1 cellular context compared by ENCODE assay signal in the genomic region with DNA sequence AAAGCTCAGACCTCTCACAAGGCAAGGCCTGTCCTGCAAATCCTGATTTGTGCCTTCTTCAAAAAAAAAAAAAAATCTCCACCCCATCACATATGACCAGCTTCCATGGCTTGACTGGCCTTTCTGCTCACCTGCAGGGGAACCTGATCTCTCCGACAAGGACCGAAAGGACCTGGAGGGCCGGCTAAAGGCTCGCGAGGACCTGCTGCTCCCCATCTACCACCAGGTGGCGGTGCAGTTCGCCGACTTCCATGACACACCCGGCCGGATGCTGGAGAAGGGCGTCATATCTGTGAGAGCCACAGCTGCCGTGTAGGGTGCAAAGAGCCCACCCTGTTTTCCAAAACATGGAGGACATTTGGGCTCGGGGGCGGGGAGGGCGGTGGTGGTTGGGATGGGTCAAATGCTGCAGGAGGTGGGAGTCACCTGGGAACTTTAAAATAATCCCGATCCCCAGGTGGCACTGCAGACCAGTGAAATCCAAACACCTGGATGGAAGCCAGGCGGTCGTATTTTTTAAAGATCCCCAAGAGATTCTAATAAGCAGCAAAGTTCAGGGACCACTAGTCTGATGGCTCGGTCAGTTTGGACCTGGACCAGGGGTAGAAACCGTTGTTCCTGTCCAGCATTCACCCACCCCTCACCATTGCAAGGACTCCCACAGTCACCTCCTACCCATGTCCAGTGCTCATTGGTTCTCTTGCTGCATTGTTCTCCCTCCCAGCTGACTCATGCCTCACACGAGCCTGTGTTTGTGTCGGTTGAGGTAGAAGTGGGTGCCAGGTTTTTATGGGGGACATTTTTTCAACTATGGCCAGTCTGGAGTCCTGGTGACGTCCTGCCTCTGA.
A peak's percentile ranks its signal among the peaks of the same experiment; 100 is the strongest.
TF ChIP-seq lines count a peak whose summit lies in the region.

No MANE protein-coding gene starts in this region.

TF ChIP-seq in K562, 482 proteins besides CTCF, POLR2A, EP300 and RAD21 (continued from another document):
- TF ChIP-seq, protein P1, sequence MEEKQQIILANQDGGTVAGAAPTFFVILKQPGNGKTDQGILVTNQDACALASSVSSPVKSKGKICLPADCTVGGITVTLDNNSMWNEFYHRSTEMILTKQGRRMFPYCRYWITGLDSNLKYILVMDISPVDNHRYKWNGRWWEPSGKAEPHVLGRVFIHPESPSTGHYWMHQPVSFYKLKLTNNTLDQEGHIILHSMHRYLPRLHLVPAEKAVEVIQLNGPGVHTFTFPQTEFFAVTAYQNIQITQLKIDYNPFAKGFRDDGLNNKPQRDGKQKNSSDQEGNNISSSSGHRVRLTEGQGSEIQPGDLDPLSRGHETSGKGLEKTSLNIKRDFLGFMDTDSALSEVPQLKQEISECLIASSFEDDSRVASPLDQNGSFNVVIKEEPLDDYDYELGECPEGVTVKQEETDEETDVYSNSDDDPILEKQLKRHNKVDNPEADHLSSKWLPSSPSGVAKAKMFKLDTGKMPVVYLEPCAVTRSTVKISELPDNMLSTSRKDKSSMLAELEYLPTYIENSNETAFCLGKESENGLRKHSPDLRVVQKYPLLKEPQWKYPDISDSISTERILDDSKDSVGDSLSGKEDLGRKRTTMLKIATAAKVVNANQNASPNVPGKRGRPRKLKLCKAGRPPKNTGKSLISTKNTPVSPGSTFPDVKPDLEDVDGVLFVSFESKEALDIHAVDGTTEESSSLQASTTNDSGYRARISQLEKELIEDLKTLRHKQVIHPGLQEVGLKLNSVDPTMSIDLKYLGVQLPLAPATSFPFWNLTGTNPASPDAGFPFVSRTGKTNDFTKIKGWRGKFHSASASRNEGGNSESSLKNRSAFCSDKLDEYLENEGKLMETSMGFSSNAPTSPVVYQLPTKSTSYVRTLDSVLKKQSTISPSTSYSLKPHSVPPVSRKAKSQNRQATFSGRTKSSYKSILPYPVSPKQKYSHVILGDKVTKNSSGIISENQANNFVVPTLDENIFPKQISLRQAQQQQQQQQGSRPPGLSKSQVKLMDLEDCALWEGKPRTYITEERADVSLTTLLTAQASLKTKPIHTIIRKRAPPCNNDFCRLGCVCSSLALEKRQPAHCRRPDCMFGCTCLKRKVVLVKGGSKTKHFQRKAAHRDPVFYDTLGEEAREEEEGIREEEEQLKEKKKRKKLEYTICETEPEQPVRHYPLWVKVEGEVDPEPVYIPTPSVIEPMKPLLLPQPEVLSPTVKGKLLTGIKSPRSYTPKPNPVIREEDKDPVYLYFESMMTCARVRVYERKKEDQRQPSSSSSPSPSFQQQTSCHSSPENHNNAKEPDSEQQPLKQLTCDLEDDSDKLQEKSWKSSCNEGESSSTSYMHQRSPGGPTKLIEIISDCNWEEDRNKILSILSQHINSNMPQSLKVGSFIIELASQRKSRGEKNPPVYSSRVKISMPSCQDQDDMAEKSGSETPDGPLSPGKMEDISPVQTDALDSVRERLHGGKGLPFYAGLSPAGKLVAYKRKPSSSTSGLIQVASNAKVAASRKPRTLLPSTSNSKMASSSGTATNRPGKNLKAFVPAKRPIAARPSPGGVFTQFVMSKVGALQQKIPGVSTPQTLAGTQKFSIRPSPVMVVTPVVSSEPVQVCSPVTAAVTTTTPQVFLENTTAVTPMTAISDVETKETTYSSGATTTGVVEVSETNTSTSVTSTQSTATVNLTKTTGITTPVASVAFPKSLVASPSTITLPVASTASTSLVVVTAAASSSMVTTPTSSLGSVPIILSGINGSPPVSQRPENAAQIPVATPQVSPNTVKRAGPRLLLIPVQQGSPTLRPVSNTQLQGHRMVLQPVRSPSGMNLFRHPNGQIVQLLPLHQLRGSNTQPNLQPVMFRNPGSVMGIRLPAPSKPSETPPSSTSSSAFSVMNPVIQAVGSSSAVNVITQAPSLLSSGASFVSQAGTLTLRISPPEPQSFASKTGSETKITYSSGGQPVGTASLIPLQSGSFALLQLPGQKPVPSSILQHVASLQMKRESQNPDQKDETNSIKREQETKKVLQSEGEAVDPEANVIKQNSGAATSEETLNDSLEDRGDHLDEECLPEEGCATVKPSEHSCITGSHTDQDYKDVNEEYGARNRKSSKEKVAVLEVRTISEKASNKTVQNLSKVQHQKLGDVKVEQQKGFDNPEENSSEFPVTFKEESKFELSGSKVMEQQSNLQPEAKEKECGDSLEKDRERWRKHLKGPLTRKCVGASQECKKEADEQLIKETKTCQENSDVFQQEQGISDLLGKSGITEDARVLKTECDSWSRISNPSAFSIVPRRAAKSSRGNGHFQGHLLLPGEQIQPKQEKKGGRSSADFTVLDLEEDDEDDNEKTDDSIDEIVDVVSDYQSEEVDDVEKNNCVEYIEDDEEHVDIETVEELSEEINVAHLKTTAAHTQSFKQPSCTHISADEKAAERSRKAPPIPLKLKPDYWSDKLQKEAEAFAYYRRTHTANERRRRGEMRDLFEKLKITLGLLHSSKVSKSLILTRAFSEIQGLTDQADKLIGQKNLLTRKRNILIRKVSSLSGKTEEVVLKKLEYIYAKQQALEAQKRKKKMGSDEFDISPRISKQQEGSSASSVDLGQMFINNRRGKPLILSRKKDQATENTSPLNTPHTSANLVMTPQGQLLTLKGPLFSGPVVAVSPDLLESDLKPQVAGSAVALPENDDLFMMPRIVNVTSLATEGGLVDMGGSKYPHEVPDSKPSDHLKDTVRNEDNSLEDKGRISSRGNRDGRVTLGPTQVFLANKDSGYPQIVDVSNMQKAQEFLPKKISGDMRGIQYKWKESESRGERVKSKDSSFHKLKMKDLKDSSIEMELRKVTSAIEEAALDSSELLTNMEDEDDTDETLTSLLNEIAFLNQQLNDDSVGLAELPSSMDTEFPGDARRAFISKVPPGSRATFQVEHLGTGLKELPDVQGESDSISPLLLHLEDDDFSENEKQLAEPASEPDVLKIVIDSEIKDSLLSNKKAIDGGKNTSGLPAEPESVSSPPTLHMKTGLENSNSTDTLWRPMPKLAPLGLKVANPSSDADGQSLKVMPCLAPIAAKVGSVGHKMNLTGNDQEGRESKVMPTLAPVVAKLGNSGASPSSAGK (IDR thresholded peaks at IDR 0.05), result peak; percentile 46
- TF ChIP-seq MCM2 (IDR thresholded peaks at IDR 0.05; ENCODE audit: low read depth) (no peak), SUPT5H (IDR thresholded peaks at IDR 0.05) (no peak), BRD4 (IDR thresholded peaks at IDR 0.05) (no peak), RBM15 (IDR thresholded peaks at IDR 0.05; ENCODE audit: insufficient read depth, low read length) (no peak), YY1 (IDR thresholded peaks at IDR 0.05; ENCODE audit: borderline replicate concordance in 1 of 3, control insufficient read depth in 1 of 3, extremely low read depth in 1 of 3, insufficient read depth in 3 of 3, insufficient read length in 1 of 3, insufficient replicate concordance in 2 of 3, low read depth in 1 of 3, low read length in 2 of 3) (peak in 2 of 3 experiments; percentile 60 to 73), FOSL1 (tag; conservative IDR thresholded peaks at IDR 0.05) (0 out of 2 replicates have a peak, but pooled peaks have one; percentile 20), RCOR1 (IDR thresholded peaks at IDR 0.05; ENCODE audit: borderline replicate concordance in 1 of 2, low read depth in 2 of 2, low read length in 2 of 2) (no peak), KLF16 (IDR thresholded peaks at IDR 0.05) (peak; percentile 21; the same call in 1 of the 2 replicates), KHSRP (IDR thresholded peaks at IDR 0.05) (no peak), ZNF324 (CRISPR knock-in tag; IDR thresholded peaks at IDR 0.05) (no peak), WHSC1 (IDR thresholded peaks at IDR 0.05; ENCODE audit: low read length) (no peak), ZBTB7A (IDR thresholded peaks at IDR 0.05; ENCODE audit: borderline replicate concordance, control insufficient read depth, low read depth, low read length) (peak; percentile 25; the same call in 1 of the 2 replicates), ATF1 (CRISPR knock-in tag; IDR thresholded peaks at IDR 0.05) (no peak), ATF1 (tag; IDR thresholded peaks at IDR 0.05) (peak; percentile 38; the same call in 1 of the 2 replicates), NFIC (IDR thresholded peaks at IDR 0.05) (peak; percentile 77), TAF1 (IDR thresholded peaks at IDR 0.05; ENCODE audit: control insufficient read depth, extremely low read depth, insufficient read depth, low read length, severe bottlenecking) (no peak), CBFA2T3 (IDR thresholded peaks at IDR 0.05) (no peak), JUND (IDR thresholded peaks at IDR 0.05; ENCODE audit: borderline replicate concordance, low read depth, low read length) (peak; percentile 51; the same call in 1 of the 2 replicates), JUND (tag; IDR thresholded peaks at IDR 0.05; ENCODE audit: borderline replicate concordance, low read depth, low read length) (no peak; the same call in 2 of the 3 replicates), HNRNPUL1 (IDR thresholded peaks at IDR 0.05; ENCODE audit: low read length) (no peak), SMC3 (conservative IDR thresholded peaks at IDR 0.05; ENCODE audit: insufficient read depth, low read depth, low read length) (peak; percentile 94), ETV5 (CRISPR knock-in tag; IDR thresholded peaks at IDR 0.05; ENCODE audit: low read depth) (0 out of 2 replicates have a peak, but pooled peaks have one; percentile 53), NONO (IDR thresholded peaks at IDR 0.05; ENCODE audit: low read depth in 2 of 2, low read length in 1 of 2) (no peak), ZNF408 (CRISPR knock-in tag; IDR thresholded peaks at IDR 0.05; ENCODE audit: low read depth) (no peak), RBM25 (IDR thresholded peaks at IDR 0.05; ENCODE audit: low read depth, low read length, severe bottlenecking) (no peak)
- TF ChIP-seq, protein P2, sequence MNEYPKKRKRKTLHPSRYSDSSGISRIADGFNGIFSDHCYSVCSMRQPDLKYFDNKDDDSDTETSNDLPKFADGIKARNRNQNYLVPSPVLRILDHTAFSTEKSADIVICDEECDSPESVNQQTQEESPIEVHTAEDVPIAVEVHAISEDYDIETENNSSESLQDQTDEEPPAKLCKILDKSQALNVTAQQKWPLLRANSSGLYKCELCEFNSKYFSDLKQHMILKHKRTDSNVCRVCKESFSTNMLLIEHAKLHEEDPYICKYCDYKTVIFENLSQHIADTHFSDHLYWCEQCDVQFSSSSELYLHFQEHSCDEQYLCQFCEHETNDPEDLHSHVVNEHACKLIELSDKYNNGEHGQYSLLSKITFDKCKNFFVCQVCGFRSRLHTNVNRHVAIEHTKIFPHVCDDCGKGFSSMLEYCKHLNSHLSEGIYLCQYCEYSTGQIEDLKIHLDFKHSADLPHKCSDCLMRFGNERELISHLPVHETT (CRISPR knock-in tag; conservative IDR thresholded peaks at IDR 0.05 in 1 of 2, IDR thresholded peaks at IDR 0.05 in 1 of 2), result no peak
- TF ChIP-seq, protein P3, sequence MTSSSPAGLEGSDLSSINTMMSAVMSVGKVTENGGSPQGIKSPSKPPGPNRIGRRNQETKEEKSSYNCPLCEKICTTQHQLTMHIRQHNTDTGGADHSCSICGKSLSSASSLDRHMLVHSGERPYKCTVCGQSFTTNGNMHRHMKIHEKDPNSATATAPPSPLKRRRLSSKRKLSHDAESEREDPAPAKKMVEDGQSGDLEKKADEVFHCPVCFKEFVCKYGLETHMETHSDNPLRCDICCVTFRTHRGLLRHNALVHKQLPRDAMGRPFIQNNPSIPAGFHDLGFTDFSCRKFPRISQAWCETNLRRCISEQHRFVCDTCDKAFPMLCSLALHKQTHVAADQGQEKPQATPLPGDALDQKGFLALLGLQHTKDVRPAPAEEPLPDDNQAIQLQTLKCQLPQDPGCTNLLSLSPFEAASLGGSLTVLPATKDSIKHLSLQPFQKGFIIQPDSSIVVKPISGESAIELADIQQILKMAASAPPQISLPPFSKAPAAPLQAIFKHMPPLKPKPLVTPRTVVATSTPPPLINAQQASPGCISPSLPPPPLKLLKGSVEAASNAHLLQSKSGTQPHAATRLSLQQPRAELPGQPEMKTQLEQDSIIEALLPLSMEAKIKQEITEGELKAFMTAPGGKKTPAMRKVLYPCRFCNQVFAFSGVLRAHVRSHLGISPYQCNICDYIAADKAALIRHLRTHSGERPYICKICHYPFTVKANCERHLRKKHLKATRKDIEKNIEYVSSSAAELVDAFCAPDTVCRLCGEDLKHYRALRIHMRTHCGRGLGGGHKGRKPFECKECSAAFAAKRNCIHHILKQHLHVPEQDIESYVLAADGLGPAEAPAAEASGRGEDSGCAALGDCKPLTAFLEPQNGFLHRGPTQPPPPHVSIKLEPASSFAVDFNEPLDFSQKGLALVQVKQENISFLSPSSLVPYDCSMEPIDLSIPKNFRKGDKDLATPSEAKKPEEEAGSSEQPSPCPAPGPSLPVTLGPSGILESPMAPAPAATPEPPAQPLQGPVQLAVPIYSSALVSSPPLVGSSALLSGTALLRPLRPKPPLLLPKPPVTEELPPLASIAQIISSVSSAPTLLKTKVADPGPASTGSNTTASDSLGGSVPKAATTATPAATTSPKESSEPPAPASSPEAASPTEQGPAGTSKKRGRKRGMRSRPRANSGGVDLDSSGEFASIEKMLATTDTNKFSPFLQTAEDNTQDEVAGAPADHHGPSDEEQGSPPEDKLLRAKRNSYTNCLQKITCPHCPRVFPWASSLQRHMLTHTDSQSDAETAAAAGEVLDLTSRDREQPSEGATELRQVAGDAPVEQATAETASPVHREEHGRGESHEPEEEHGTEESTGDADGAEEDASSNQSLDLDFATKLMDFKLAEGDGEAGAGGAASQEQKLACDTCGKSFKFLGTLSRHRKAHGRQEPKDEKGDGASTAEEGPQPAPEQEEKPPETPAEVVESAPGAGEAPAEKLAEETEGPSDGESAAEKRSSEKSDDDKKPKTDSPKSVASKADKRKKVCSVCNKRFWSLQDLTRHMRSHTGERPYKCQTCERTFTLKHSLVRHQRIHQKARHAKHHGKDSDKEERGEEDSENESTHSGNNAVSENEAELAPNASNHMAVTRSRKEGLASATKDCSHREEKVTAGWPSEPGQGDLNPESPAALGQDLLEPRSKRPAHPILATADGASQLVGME (CRISPR knock-in tag; IDR thresholded peaks at IDR 0.05), result no peak
